In genomic region chr10:99849525-99849924, GRCh38 we compare ENCODE assay signal across 33 cellular contexts.
DNase-seq lines count a peak whose midpoint lies in the region; ATAC-seq, FAIRE-seq and TF ChIP-seq lines count a peak whose summit lies in the region.
"Had no signal": no experiment of that assay in that cellular context is flagged by ENCODE, and none has a peak within 500 bp of the region (broad histone marks: within the 10 kb centered on the region; RNA-seq: fewer than 3 reads in every experiment).

No MANE protein-coding gene starts in this region.

- H3K9me3 ChIP-seq in small intestine (ENCODE audit: control insufficient read depth, low read depth) = no peaks in the 10 kb centered on the region
- H3K9me3 ChIP-seq: body of pancreas, spleen, testis, uterus had no signal

- H3K36me3 Mint-ChIP-seq in Calu3 (ENCODE audit: insufficient read depth, unreplicated experiment) (no peaks in the 10 kb centered on the region), natural killer cell (no peaks in the 10 kb centered on the region)

- peaks cover 0 to 4% of the 10 kb centered on the region in 2 donors for H3K36me3 ChIP-seq in small intestine (ENCODE audit: control insufficient read depth in 2 of 2, insufficient read depth in 2 of 2, low read length in 2 of 2)
- H3K36me3 ChIP-seq: heart right ventricle, neural progenitor cell, spleen, uterus had no signal

- H3K27ac Mint-ChIP-seq in Calu3 (ENCODE audit: unreplicated experiment) (no peak overlapping the region), natural killer cell (no peak overlapping the region)
- H3K27ac Mint-ChIP-seq: CD4-positive, CD25-positive, alpha-beta regulatory T cell; immature natural killer cell; memory B cell had no signal

- H3K9me3 Mint-ChIP-seq in Calu3 (ENCODE audit: low read depth, unreplicated experiment) = no peaks in the 10 kb centered on the region
- H3K9me3 Mint-ChIP-seq in natural killer cell = no peaks in the 10 kb centered on the region
- H3K9me3 Mint-ChIP-seq: central memory CD8-positive, alpha-beta T cell; immature natural killer cell; memory B cell; neural progenitor cell had no signal

- H3K4me3 ChIP-seq in small intestine (ENCODE audit: low read depth in 1 of 2, low read length in 2 of 2) = no peak overlapping the region
- H3K4me3 ChIP-seq: body of pancreas, heart right ventricle, K562, neural progenitor cell, spleen, testis, uterus had no signal

- DNase-seq in NCI-H146 treated with DMSO at 0.1 percent for 48 hours (lab: John Stamatoyannopoulos, UW; ENCODE audit: unreplicated experiment) = peak; percentile 51
- DNase-seq in NCI-H146 (lab: John Stamatoyannopoulos, UW) = no peak
- peak; percentile 51 for DNase-seq in cerebellar cortex (ENCODE audit: low spot score)
- DNase-seq in iPS-NIHi7 (ENCODE audit: extremely low spot score) = peak; percentile 6
- peak; percentile 73 for DNase-seq in small intestine
- no peak for DNase-seq in Calu3
- no peak for DNase-seq in natural killer cell
- DNase-seq: activated CD4-positive, alpha-beta T cell treated with anti-CD3 and anti-CD28 coated beads, Interleukin-2, amount 50 U/mL, for 4 hours; activated naive CD4-positive, alpha-beta T cell treated with anti-CD3 and anti-CD28 coated beads, Interleukin-2, amount 50 U/mL, for 16 hours; AML-193; body of pancreas; CD4-positive, CD25-positive, alpha-beta regulatory T cell; EL; heart right ventricle; immature natural killer cell; left cardiac atrium; NCI-H1048; NCI-H1694 treated with DMSO at 0.1 percent for 48 hours; NCI-H446 treated with DMSO at 0.1 percent for 48 hours; right cardiac atrium; spleen; stimulated activated CD4-positive, alpha-beta T cell treated with anti-CD3 and anti-CD28 coated beads, Interleukin-2, amount 100 ng/mL, for 24 hours; stimulated activated naive CD8-positive, alpha-beta T cell treated with anti-CD3 and anti-CD28 coated beads, Interleukin-15, Interleukin-2, amounts not matched to agents 100 U/mL and 50 U/mL, for 24 hours; testis; uterus had no signal

- no peak overlapping the region for H3K4me3 Mint-ChIP-seq in Calu3 (ENCODE audit: low read depth, unreplicated experiment)
- H3K4me3 Mint-ChIP-seq in natural killer cell = no peak overlapping the region
- H3K4me3 Mint-ChIP-seq: CD4-positive, CD25-positive, alpha-beta regulatory T cell; central memory CD8-positive, alpha-beta T cell; immature natural killer cell; memory B cell; neural progenitor cell had no signal

- TF ChIP-seq CTCF in Calu3 (IDR thresholded peaks at IDR 0.05; ENCODE audit: unreplicated experiment) (no peak), natural killer cell (IDR thresholded peaks at IDR 0.05) (no peak)

- H3K4me1 Mint-ChIP-seq in Calu3 (ENCODE audit: low read depth, unreplicated experiment) (no peaks in the 10 kb centered on the region), natural killer cell (peaks cover 10 to 11% of the 10 kb centered on the region in 2 donors)

- no peak for FAIRE-seq in small intestine (lab: Jason Lieb, UNC)
- FAIRE-seq: endometrium, frontal cortex, H54, K562 had no signal

- intact Hi-C loops in Calu3 (cut with micrococcal nuclease; ENCODE audit: unreplicated experiment) = no loop called here
- intact Hi-C loops in natural killer cell (cut with micrococcal nuclease) = loop anchor here (10.0 kb wide), 1 partner anchor 165 kb away; no protein-coding TSS in a partner anchor

- H3K27ac ChIP-seq in small intestine (ENCODE audit: low read depth in 1 of 2, low read length in 1 of 2) = no peak overlapping the region
- H3K27ac ChIP-seq: body of pancreas, heart right ventricle, neural progenitor cell, testis, uterus had no signal

- 12 to 72% (median 45%) methylated on average over 2 of the region's 2 CpGs for WGBS in small intestine, 3 donors

- TF ChIP-seq POLR2A in GM18505 (IDR thresholded peaks at IDR 0.05; ENCODE audit: borderline replicate concordance, extremely low read depth, insufficient read depth, insufficient read length) = no peak

- ATAC-seq in GM18505 (IDR thresholded peaks at IDR 0.05; ENCODE audit: unreplicated experiment) (no peak), natural killer cell (no peak)
- ATAC-seq: body of pancreas; K562; left cardiac atrium; right cardiac atrium; stimulated activated naive CD8-positive, alpha-beta T cell treated with anti-CD3 and anti-CD28 coated beads, Interleukin-15, Interleukin-2, amounts not matched to agents 100 U/mL and 50 U/mL, for 24 hours had no signal

- no peaks in the 10 kb centered on the region for H3K27me3 Mint-ChIP-seq in Calu3 (ENCODE audit: unreplicated experiment)
- peaks cover 0 to 2% of the 10 kb centered on the region in 2 donors for H3K27me3 Mint-ChIP-seq in natural killer cell (ENCODE audit: low read depth in 2 of 2)
- H3K27me3 Mint-ChIP-seq: central memory CD8-positive, alpha-beta T cell; memory B cell had no signal

- H3K4me1 ChIP-seq in small intestine (ENCODE audit: control insufficient read depth in 2 of 2, insufficient read depth in 1 of 2, low read depth in 1 of 2, low read length in 1 of 2) = no peaks in the 10 kb centered on the region
- H3K4me1 ChIP-seq: uterus had no signal

- H3K27me3 ChIP-seq in small intestine (ENCODE audit: control insufficient read depth in 2 of 2, insufficient read depth in 2 of 2, low read length in 2 of 2) = no peaks in the 10 kb centered on the region
- H3K27me3 ChIP-seq: body of pancreas, heart right ventricle, neural progenitor cell, testis, uterus had no signal

- CTCF ChIA-PET in Calu3 (lab: Charles Lee) = no interaction called here

- no TSS peak for BruUV-seq in Calu3 (replicated peaks; lab: Mats Ljungman, UMichigan)

Comparison
In these comparisons a context has a peak if more than half of its experiments do, and no peak if none do; other contexts are left out.
1. DNase-seq: peak in NCI-H146 treated with DMSO at 0.1 percent for 48 hours (single experiment), cerebellar cortex (single experiment), iPS-NIHi7 (single experiment) and small intestine (single experiment); none in NCI-H146 (single experiment), Calu3 (single experiment) and natural killer cell (single experiment).